20 cellular contexts compared by ENCODE assay signal in the genomic region with DNA sequence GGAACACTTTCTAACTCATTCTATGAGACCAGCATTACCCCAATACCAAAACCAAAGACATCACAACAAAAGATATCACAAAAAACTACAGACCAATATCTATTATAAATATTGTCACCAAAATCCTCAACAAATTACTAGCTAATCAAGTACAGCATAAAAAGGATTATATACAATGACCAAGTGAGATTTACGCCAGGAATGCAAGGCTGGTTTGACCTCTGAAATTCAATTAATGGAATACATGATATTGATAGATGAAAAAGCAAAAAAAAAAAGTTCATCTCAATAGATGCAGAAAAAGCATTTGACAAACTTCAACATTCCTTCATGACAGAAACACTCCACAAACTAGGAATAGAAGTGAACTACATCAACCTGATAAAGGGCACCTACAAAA.
"Had no signal": no experiment of that assay in that cellular context is flagged by ENCODE, and none has a peak within 500 bp of the region (broad histone marks: within the 10 kb centered on the region; RNA-seq: fewer than 3 reads in every experiment).

No MANE protein-coding gene starts in this region.

- H3K9me3 ChIP-seq: gastrocnemius medialis, thyroid gland, vagina had no signal

- H3K4me3 ChIP-seq: coronary artery, dorsolateral prefrontal cortex, gastrocnemius medialis, neural progenitor cell, psoas muscle, sigmoid colon, stomach, thyroid gland, vagina had no signal

- H3K27me3 ChIP-seq: dorsolateral prefrontal cortex, gastrocnemius medialis, neural progenitor cell, sigmoid colon, stomach, thyroid gland, vagina had no signal

- H3K9ac ChIP-seq: neural progenitor cell, parathyroid adenoma had no signal

- H3K36me3 ChIP-seq: gastrocnemius medialis, neural progenitor cell, sigmoid colon, stomach, thyroid gland, vagina had no signal

- H3K27ac ChIP-seq: coronary artery, dorsolateral prefrontal cortex, gastrocnemius medialis, neural progenitor cell, parathyroid adenoma, psoas muscle, sigmoid colon, stomach, thyroid gland, vagina had no signal

- DNase-seq: dorsolateral prefrontal cortex; effector CD4-positive, alpha-beta T cell; gastrocnemius medialis; head of caudate nucleus; mesendoderm; midbrain; naive thymus-derived CD4-positive, alpha-beta T cell; psoas muscle; right cardiac atrium; sigmoid colon; stimulated activated CD4-positive, alpha-beta T cell treated with anti-CD3 and anti-CD28 coated beads, Interleukin-2, amount 100 ng/mL, for 24 hours; stimulated activated CD4-positive, alpha-beta T cell treated with anti-CD3 and anti-CD28 coated beads, Interleukin-4, amount 100 ng/mL, for 24 hours; stimulated activated naive CD4-positive, alpha-beta T cell treated with Interleukin-2 at 50 U/mL for 16 hours; stomach; thyroid gland; trophoblast cell had no signal

- H3K4me1 ChIP-seq: gastrocnemius medialis, neural progenitor cell, parathyroid adenoma, psoas muscle, sigmoid colon, stomach, thyroid gland, vagina had no signal
